ENCODE assay signal across 30 cellular contexts in genomic region chr20:42981258-42981657, GRCh38.
"Had no signal": no experiment of that assay in that cellular context is flagged by ENCODE, and none has a peak within 500 bp of the region (broad histone marks: within the 10 kb centered on the region; RNA-seq: fewer than 3 reads in every experiment).

No MANE protein-coding gene starts in this region.

- H3K4me3 Mint-ChIP-seq: dendritic cell treated with granulocyte-macrophage colony-stimulating factor and Interleukin-4, amounts not matched to agents 40 ng/mL and 50 ng/mL, for 4 days; memory B cell; natural killer cell; neural crest cell had no signal

- H3K79me2 ChIP-seq: parathyroid adenoma had no signal

- H3K9me3 Mint-ChIP-seq: dendritic cell treated with granulocyte-macrophage colony-stimulating factor and Interleukin-4, amounts not matched to agents 40 ng/mL and 50 ng/mL, for 4 days; natural killer cell had no signal

- H3K4me1 ChIP-seq: colonic mucosa, esophagus squamous epithelium, heart right ventricle, left ventricle myocardium inferior, prostate gland, right atrium auricular region, stomach, testis, tibial artery, upper lobe of left lung had no signal

- H3K4me3 ChIP-seq: colonic mucosa, esophagus squamous epithelium, heart right ventricle, left ventricle myocardium inferior, lung, prostate gland, right atrium auricular region, smooth muscle cell, stomach, testis, tibial artery, upper lobe of left lung had no signal

- FAIRE-seq: endothelial cell of umbilical vein, islet of Langerhans, urothelium cell line had no signal

- H3K27me3 ChIP-seq: colonic mucosa, right atrium auricular region, stomach, testis, tibial artery, upper lobe of left lung had no signal

- H3K27ac Mint-ChIP-seq: dendritic cell treated with granulocyte-macrophage colony-stimulating factor and Interleukin-4, amounts not matched to agents 40 ng/mL and 50 ng/mL, for 4 days; memory B cell; natural killer cell had no signal

- H3K4me2 ChIP-seq: smooth muscle cell had no signal

- H3K4me1 Mint-ChIP-seq: memory B cell, natural killer cell had no signal

- H3K9me3 ChIP-seq: colonic mucosa, esophagus squamous epithelium, heart right ventricle, prostate gland, right atrium auricular region, stomach, testis, tibial artery, upper lobe of left lung had no signal

- H3K27me3 Mint-ChIP-seq: dendritic cell treated with granulocyte-macrophage colony-stimulating factor and Interleukin-4, amounts not matched to agents 40 ng/mL and 50 ng/mL, for 4 days had no signal

- H3K36me3 ChIP-seq: colonic mucosa, esophagus squamous epithelium, heart right ventricle, left ventricle myocardium inferior, prostate gland, right atrium auricular region, stomach, tibial artery, upper lobe of left lung had no signal

- H3K36me3 Mint-ChIP-seq: natural killer cell had no signal

- H3K9ac ChIP-seq: parathyroid adenoma had no signal

- H3K27ac ChIP-seq: colonic mucosa, esophagus squamous epithelium, heart right ventricle, left ventricle myocardium inferior, prostate gland, right atrium auricular region, stomach, testis, tibial artery, upper lobe of left lung had no signal

- DNase-seq: colonic mucosa; effector CD8-positive, alpha-beta T cell; esophagus squamous epithelium; foreskin melanocyte; glutamatergic neuron; heart right ventricle; hippocampal formation; left colon; left ventricle myocardium inferior; natural killer cell; stimulated activated CD4-positive, alpha-beta T cell treated with anti-CD3 and anti-CD28 coated beads, Interleukin-12 subunit alpha, Interleukin-12 subunit beta, amount 100 ng/mL, for 4 hours; stimulated activated CD4-positive, alpha-beta T cell treated with anti-CD3 and anti-CD28 coated beads, Interleukin-1b, Interleukin-23, amount 100 ng/mL, for 48 hours; stimulated activated CD4-positive, alpha-beta T cell treated with anti-CD3 and anti-CD28 coated beads, Interleukin-4, amount 100 ng/mL, for 1 hour; stimulated activated CD8-positive, alpha-beta memory T cell treated with anti-CD3 and anti-CD28 coated beads, Interleukin-4, amount 100 ng/mL, for 48 hours; stimulated activated naive CD4-positive, alpha-beta T cell; stomach; testis; tibial artery; upper lobe of left lung had no signal
